13 cellular contexts compared by ENCODE assay signal in genomic region chr14:91834571-91834970, GRCh38. TPM values are rescaled to one million over a fixed set of nuclear protein-coding genes. Genes with fewer than 3 reads are reported as not detected.
DNase-seq lines count a peak whose midpoint lies in the region; ATAC-seq and TF ChIP-seq lines count a peak whose summit lies in the region.
"Had no signal": no experiment of that assay in that cellular context is flagged by ENCODE, and none has a peak within 500 bp of the region (broad histone marks: within the 10 kb centered on the region; RNA-seq: fewer than 3 reads in every experiment).

No MANE protein-coding gene starts in this region.

- H3K36me3 Mint-ChIP-seq in naive thymus-derived CD8-positive, alpha-beta T cell, result peaks cover 3 to 32% (median 10%) of the 10 kb centered on the region in 3 donors

- H3K4me3 ChIP-seq in right cardiac atrium (ENCODE audit: low read length) (peak overlapping the region; percentile 81), heart right ventricle (no peak overlapping the region), body of pancreas (peak overlapping the region; percentile 31 to 56), aorta (ENCODE audit: low read length in 2 of 2) (peak overlapping the region; percentile 16 to 92)

- 59% methylated on average over 2 of the region's 2 CpGs for WGBS in right cardiac atrium
- 58 to 65% methylated on average over 2 of the region's 2 CpGs for WGBS in heart right ventricle, 2 donors
- WGBS in body of pancreas, 2 donors, result 31 to 43% methylated on average over 2 of the region's 2 CpGs
- 70 to 73% methylated on average over 2 of the region's 2 CpGs for WGBS in aorta, 2 donors

- H3K4me1 ChIP-seq in right cardiac atrium (ENCODE audit: control insufficient read depth, insufficient read depth, low read length), result peaks cover 2% of the 10 kb centered on the region
- H3K4me1 ChIP-seq in heart right ventricle, result peaks cover 0 to 25% (median 8%) of the 10 kb centered on the region in 9 donors
- peaks cover 36% of the 10 kb centered on the region for H3K4me1 ChIP-seq in body of pancreas
- peaks cover 4 to 6% of the 10 kb centered on the region in 2 donors for H3K4me1 ChIP-seq in aorta (ENCODE audit: control insufficient read depth in 1 of 2, insufficient read depth in 2 of 2, low read length in 2 of 2)

- no peaks in the 10 kb centered on the region for H3K27me3 ChIP-seq in right cardiac atrium (ENCODE audit: control insufficient read depth, insufficient read depth)
- H3K27me3 ChIP-seq in heart right ventricle, result peaks cover 0 to 86% (median 49%) of the 10 kb centered on the region in 7 donors
- no peaks in the 10 kb centered on the region for H3K27me3 ChIP-seq in body of pancreas
- H3K27me3 ChIP-seq in aorta (ENCODE audit: control insufficient read depth in 1 of 2, insufficient read depth in 2 of 2, low read length in 1 of 2), result no peaks in the 10 kb centered on the region

- TF ChIP-seq POLR2A in body of pancreas (IDR thresholded peaks at IDR 0.05), result peak in 2 of 3 donors; percentile 9 to 48

- peak overlapping the region; percentile 15 to 92 (median 84) for H3K4me3 Mint-ChIP-seq in naive thymus-derived CD8-positive, alpha-beta T cell

- H3K9me3 Mint-ChIP-seq in naive thymus-derived CD8-positive, alpha-beta T cell, result no peaks in the 10 kb centered on the region

- no peaks in the 10 kb centered on the region for H3K9me3 ChIP-seq in right cardiac atrium (ENCODE audit: control insufficient read depth, low read length)
- no peaks in the 10 kb centered on the region for H3K9me3 ChIP-seq in heart right ventricle
- no peaks in the 10 kb centered on the region for H3K9me3 ChIP-seq in body of pancreas
- H3K9me3 ChIP-seq in aorta (ENCODE audit: control insufficient read depth, low read length), result no peaks in the 10 kb centered on the region

- H3K4me1 Mint-ChIP-seq in naive thymus-derived CD8-positive, alpha-beta T cell, result peaks cover 31 to 78% (median 73%) of the 10 kb centered on the region in 4 donors

- H3K27me3 Mint-ChIP-seq in naive thymus-derived CD8-positive, alpha-beta T cell, result no peaks in the 10 kb centered on the region

- peak overlapping the region in 7 of 10 donors; percentile 2 to 66 (median 21) for H3K27ac Mint-ChIP-seq in naive thymus-derived CD8-positive, alpha-beta T cell

- intact Hi-C loops in right cardiac atrium (cut with DNase I) (no loop called here), heart right ventricle (cut with DNase I) (no loop called here), body of pancreas (cut with DNase I) (loop anchor here (10.0 kb wide), 1 partner anchor 50 kb away; no protein-coding TSS in a partner anchor), aorta (cut with DNase I) (no loop called here)

- TF ChIP-seq CTCF in heart right ventricle (IDR thresholded peaks at IDR 0.05), result no peak
- TF ChIP-seq CTCF in body of pancreas (IDR thresholded peaks at IDR 0.05), result peak in 1 of 7 experiments; percentile 3

- DNase-seq in right cardiac atrium (no peak), heart right ventricle (no peak), body of pancreas (no peak), aorta (no peak)
- DNase-seq in naive thymus-derived CD8-positive, alpha-beta T cell, result no peak
- DNase-seq in activated naive CD4-positive, alpha-beta T cell treated with anti-CD3 and anti-CD28 coated beads, Interleukin-2, amount 50 U/mL, for 16 hours, result no peak
- DNase-seq: NCI-H1694 treated with DMSO at 0.1 percent for 48 hours, nucleus accumbens, small intestine had no signal

- ATAC-seq in right cardiac atrium (no peak), heart right ventricle (no peak), body of pancreas (no peak), aorta (ENCODE audit: low FRiP score) (no peak), HG02852 (IDR thresholded peaks at IDR 0.05; ENCODE audit: unreplicated experiment) (no peak), GM19035 (IDR thresholded peaks at IDR 0.05; ENCODE audit: unreplicated experiment) (no peak)
- no peak for ATAC-seq in naive thymus-derived CD8-positive, alpha-beta T cell
- ATAC-seq: activated CD4-positive, CD25-positive, alpha-beta regulatory T cell treated with anti-CD3 and anti-CD28 coated beads, Interleukin-2, amount 50 U/mL, for 24 hours had no signal

- no peaks in the 10 kb centered on the region for H3K36me3 ChIP-seq in heart right ventricle
- H3K36me3 ChIP-seq in body of pancreas (replicated peaks in 1 of 2; ENCODE audit: insufficient read depth in 1 of 2, low read depth in 2 of 2), result no peaks in the 10 kb centered on the region
- H3K36me3 ChIP-seq in aorta (ENCODE audit: control insufficient read depth in 1 of 2, insufficient read depth in 2 of 2, low read length in 1 of 2), result no peaks in the 10 kb centered on the region

- no peak overlapping the region for H3K27ac ChIP-seq in right cardiac atrium (ENCODE audit: low read length)
- no peak overlapping the region for H3K27ac ChIP-seq in heart right ventricle
- peak overlapping the region in 3 of 4 donors; percentile 99 for H3K27ac ChIP-seq in body of pancreas
- H3K27ac ChIP-seq in aorta (ENCODE audit: low read depth in 1 of 2, low read length in 2 of 2), result peak overlapping the region; percentile 4 to 43
- H3K27ac ChIP-seq: RWPE1 had no signal

- POLR2A ChIA-PET in naive thymus-derived CD8-positive, alpha-beta T cell (lab: Charles Lee), result interaction anchor here (1.9 to 5.8 kb wide), 5 partner anchors 29 to 77 kb away, joined by 9 to 55 read pairs (median 23); partner anchors contain the start of gene TC2N

RNA-seq across cellular contexts. Expression of gene TC2N, which starts 32.8 kb away (rescaled TPM):
- total RNA-seq in right cardiac atrium, result 10 to 100 TPM in 3 of 4 donors, 1 to 10 TPM in 1; 8.6 to 17.4 (median 15.0) TPM
- 7.1 TPM for polyA plus RNA-seq in right cardiac atrium
- 10 to 100 TPM in 1 of 10 donors, 1 to 10 TPM in 9; 1.8 to 12.4 (median 3.8) TPM for total RNA-seq in heart right ventricle
- polyA plus RNA-seq in heart right ventricle, result 1 to 10 TPM; 1.8 to 5.0 TPM
- total RNA-seq in body of pancreas, result 100 to 1,000 TPM; 105 to 168 TPM
- 100 to 1,000 TPM; 298 to 309 TPM for total RNA-seq in naive thymus-derived CD8-positive, alpha-beta T cell
- 100 to 1,000 TPM; 125 to 167 (median 160) TPM for polyA plus RNA-seq in naive thymus-derived CD8-positive, alpha-beta T cell
- 100 to 1,000 TPM; 126 to 284 TPM for total RNA-seq in aorta
- polyA plus RNA-seq in aorta, result 10 to 100 TPM; 50.7 to 66.4 TPM

Comparison
In these comparisons a context has a peak if more than half of its experiments do, and no peak if none do; other contexts are left out.
1. H3K4me3 ChIP-seq: peak in right cardiac atrium (single experiment), body of pancreas (2 of 2) and aorta (2 of 2); none in heart right ventricle (0 of 10).
2. H3K27ac ChIP-seq: peak in body of pancreas (3 of 4) and aorta (2 of 2); none in right cardiac atrium (single experiment) and heart right ventricle (0 of 10).
3. RNA of gene TC2N, which starts 32.8 kb away (total RNA-seq): 298 to 309 TPM in naive thymus-derived CD8-positive, alpha-beta T cell, 126 to 284 TPM in aorta and 105 to 168 TPM in body of pancreas; 8.6 to 17.4 TPM in right cardiac atrium and 1.8 to 12.4 TPM in heart right ventricle; every median in the first group is over 4 times any median in the second.